Comparison of ENCODE assay signal across 8 cellular contexts in the genomic region with DNA sequence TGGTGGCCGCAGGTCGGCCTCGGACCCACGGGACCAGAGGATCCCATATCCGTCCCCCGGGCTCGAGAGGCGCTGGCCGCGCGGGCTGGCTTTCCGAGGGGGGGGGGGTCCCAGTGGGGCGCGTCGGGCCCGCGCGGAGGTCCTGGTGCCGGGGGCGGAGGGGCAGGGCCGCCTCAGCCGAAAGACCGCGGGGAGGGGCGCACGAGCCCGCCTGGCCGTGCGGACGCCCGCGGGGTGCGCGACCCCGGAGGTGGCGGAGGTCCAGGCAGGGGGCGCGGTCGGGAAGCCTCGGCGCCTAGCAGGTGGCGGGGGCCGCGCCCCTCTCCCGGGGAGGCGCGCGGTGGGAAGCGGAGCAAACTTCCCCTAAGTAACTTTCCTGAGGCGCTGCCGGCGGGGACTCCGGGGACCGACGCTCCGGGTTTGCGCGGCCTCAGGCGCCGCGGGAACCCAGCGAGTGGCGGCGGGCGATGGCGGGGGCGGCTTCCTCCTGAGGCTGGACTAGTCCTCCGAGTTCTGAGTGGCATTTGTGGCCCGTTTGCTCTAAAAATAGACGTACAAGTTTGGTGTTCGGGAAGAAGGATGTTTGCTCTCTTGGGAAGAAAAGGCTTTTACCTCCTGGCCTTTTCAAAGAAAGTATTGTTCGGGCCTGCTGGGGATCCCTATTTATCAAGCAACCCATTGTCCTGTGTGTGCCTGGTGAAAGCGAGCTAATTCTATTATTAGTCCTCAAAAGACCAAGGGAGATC. TPM values are rescaled to one million over a fixed set of nuclear protein-coding genes. Genes with fewer than 3 reads are reported as not detected.
DNase-seq lines count a peak whose midpoint lies in the region; ATAC-seq and TF ChIP-seq lines count a peak whose summit lies in the region.

No MANE protein-coding gene starts in this region.

- peak overlapping the region; percentile 75 for H3K4me3 Mint-ChIP-seq in activated naive CD8-positive, alpha-beta T cell treated with anti-CD3 and anti-CD28 coated beads, Interleukin-2, amount 10 ng/mL, durations not matched to agents 7 days and 5 days

- H3K79me2 ChIP-seq in osteoblast (ENCODE audit: insufficient read depth, low read length), result peaks cover 47% of the 10 kb centered on the region

- H3K9me3 ChIP-seq in heart left ventricle (no peaks in the 10 kb centered on the region), osteoblast (ENCODE audit: low read depth, low read length) (no peaks in the 10 kb centered on the region)

- TF ChIP-seq CTCF in heart left ventricle (IDR thresholded peaks at IDR 0.05), result peak in 3 of 12 donors; percentile 4 to 24 (median 12)
- TF ChIP-seq CTCF in osteoblast (IDR thresholded peaks at IDR 0.05; ENCODE audit: extremely low read depth, low read depth, low read length), result no peak

- peaks cover 9% of the 10 kb centered on the region for H4K20me1 ChIP-seq in osteoblast (ENCODE audit: insufficient read depth, low read length)

- TF ChIP-seq POLR2A in heart left ventricle (IDR thresholded peaks at IDR 0.05), result no peak

- peak overlapping the region; percentile 99 for H3K4me2 ChIP-seq in osteoblast (ENCODE audit: insufficient read depth, low read length)

- peaks cover 31% of the 10 kb centered on the region for H3K27me3 Mint-ChIP-seq in activated naive CD8-positive, alpha-beta T cell treated with anti-CD3 and anti-CD28 coated beads, Interleukin-2, amount 10 ng/mL, durations not matched to agents 7 days and 5 days

- POLR2A ChIA-PET in activated naive CD8-positive, alpha-beta T cell treated with anti-CD3 and anti-CD28 coated beads, Interleukin-2, amount 10 ng/mL, durations not matched to agents 7 days and 5 days (lab: Charles Lee), result no interaction called here

- H3K4me1 ChIP-seq in heart left ventricle, result peaks cover 3 to 49% (median 31%) of the 10 kb centered on the region in 12 donors
- peaks cover 25% of the 10 kb centered on the region for H3K4me1 ChIP-seq in osteoblast (ENCODE audit: insufficient read depth, low read length)

- no peaks in the 10 kb centered on the region for H3K9me3 Mint-ChIP-seq in activated naive CD8-positive, alpha-beta T cell treated with anti-CD3 and anti-CD28 coated beads, Interleukin-2, amount 10 ng/mL, durations not matched to agents 7 days and 5 days

- peak overlapping the region; percentile 87 for H2AFZ ChIP-seq in osteoblast (ENCODE audit: low read length)

- WGBS in heart left ventricle, 4 donors, result 0 to 1% (median 0%) methylated on average over 27 to 73 of the region's 73 CpGs

- peak overlapping the region; percentile 45 to 88 (median 76) for H3K4me3 ChIP-seq in heart left ventricle
- peak overlapping the region; percentile 82 for H3K4me3 ChIP-seq in osteoblast (ENCODE audit: insufficient read depth, low read length)

- DNase-seq in SIG-M5 treated with dmso at 0.1 percent for 504 hours (lab: John Stamatoyannopoulos, UW; ENCODE audit: unreplicated experiment), result peak; percentile 57
- DNase-seq in SIG-M5 (lab: John Stamatoyannopoulos, UW), result no peak
- DNase-seq in NCI-H2171 treated with DMSO at 0.1 percent for 48 hours (lab: John Stamatoyannopoulos, UW), result peak; percentile 69
- peak; percentile 42 for DNase-seq in activated naive CD8-positive, alpha-beta T cell treated with anti-CD3 and anti-CD28 coated beads, Interleukin-2, amount 10 ng/mL, durations not matched to agents 7 days and 5 days
- DNase-seq in heart left ventricle, result peak; percentile 70 to 78 (median 77)
- peak; percentile 81 for DNase-seq in osteoblast (ENCODE audit: insufficient read length, low spot score, missing footprints)

- H3K36me3 Mint-ChIP-seq in activated naive CD8-positive, alpha-beta T cell treated with anti-CD3 and anti-CD28 coated beads, Interleukin-2, amount 10 ng/mL, durations not matched to agents 7 days and 5 days, result no peaks in the 10 kb centered on the region

- H3K36me3 ChIP-seq in heart left ventricle (no peaks in the 10 kb centered on the region), osteoblast (ENCODE audit: insufficient read depth, low read length) (no peaks in the 10 kb centered on the region)

- intact Hi-C loops in heart left ventricle (cut with DNase I), result loop anchor here in 2 of 10 donors (2.0 to 10.0 kb wide), 2 partner anchors 28 to 284 kb away; no protein-coding TSS in a partner anchor

- H3K27ac Mint-ChIP-seq in activated naive CD8-positive, alpha-beta T cell treated with anti-CD3 and anti-CD28 coated beads, Interleukin-2, amount 10 ng/mL, durations not matched to agents 7 days and 5 days, result no peak overlapping the region

- peaks cover 18% of the 10 kb centered on the region for H3K4me1 Mint-ChIP-seq in activated naive CD8-positive, alpha-beta T cell treated with anti-CD3 and anti-CD28 coated beads, Interleukin-2, amount 10 ng/mL, durations not matched to agents 7 days and 5 days

- ATAC-seq in HG02840 (IDR thresholded peaks at IDR 0.05; ENCODE audit: low FRiP score, unreplicated experiment) (peak; percentile 32), heart left ventricle (peak; percentile 22 to 69 (median 63)), HG03520 (IDR thresholded peaks at IDR 0.05; ENCODE audit: unreplicated experiment) (no peak)
- ATAC-seq in activated naive CD8-positive, alpha-beta T cell treated with anti-CD3 and anti-CD28 coated beads, Interleukin-2, amount 10 ng/mL, durations not matched to agents 7 days and 5 days (ENCODE audit: low read depth), result peak; percentile 49

- no peaks in the 10 kb centered on the region for H3K27me3 ChIP-seq in heart left ventricle
- peaks cover 9% of the 10 kb centered on the region for H3K27me3 ChIP-seq in osteoblast (ENCODE audit: insufficient read depth, low read length)

- H3K27ac ChIP-seq in heart left ventricle (peak overlapping the region; percentile 84 to 98 (median 93)), osteoblast (ENCODE audit: low read depth, low read length) (peak overlapping the region; percentile 81)

RNA-seq across cellular contexts. Expression of a gene that starts 26.4 kb away (rescaled TPM):
- 1 to 10 TPM; 3.1 to 4.9 TPM for total RNA-seq in activated naive CD8-positive, alpha-beta T cell treated with anti-CD3 and anti-CD28 coated beads, Interleukin-2, amount 10 ng/mL, durations not matched to agents 7 days and 5 days
- total RNA-seq in heart left ventricle (10 to 100 TPM; 18.0 to 33.9 (median 24.3) TPM), osteoblast (17.4 and 18.9 TPM in 2 replicates)
- polyA plus RNA-seq in heart left ventricle, result 10 to 100 TPM in 1 of 2 donors, 1 to 10 TPM in 1; 4.8 to 14.3 TPM
